ENCODE assay signal across 15 cellular contexts in the genomic region with DNA sequence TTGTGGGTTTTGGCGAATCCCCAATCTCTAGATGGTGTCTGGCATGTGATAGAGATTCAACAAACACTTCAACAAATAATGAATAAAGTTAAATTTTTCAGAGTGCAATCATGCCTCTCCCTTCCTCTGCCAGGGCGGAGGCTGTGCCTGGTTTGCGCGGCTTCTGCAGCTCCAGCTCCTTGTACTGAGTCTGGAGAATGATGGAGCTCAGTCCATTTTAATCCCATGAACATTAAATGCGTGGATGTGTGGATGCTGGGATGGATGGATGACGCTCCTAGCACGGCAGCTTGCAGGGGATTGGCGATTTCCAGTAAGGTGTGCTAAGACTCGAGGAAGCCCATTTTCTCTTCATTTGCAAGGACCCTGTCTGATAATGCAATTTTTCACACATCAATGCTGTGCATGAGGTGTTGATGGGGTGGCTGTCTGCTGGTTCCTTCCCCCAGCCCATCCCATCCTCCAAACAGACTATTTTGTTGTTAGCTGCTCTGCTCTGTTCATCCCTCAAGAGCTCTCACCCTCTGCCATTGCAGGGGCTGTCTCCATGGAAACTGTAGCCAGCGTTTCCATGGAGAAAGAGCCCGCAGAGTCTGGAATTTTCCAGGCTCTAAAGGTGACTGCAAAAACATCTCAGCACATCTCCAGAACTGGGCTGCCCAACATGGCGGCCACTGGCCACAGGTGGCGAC.
DNase-seq lines count a peak whose midpoint lies in the region; ATAC-seq lines count a peak whose summit lies in the region.
"Had no signal": no experiment of that assay in that cellular context is flagged by ENCODE, and none has a peak within 500 bp of the region (broad histone marks: within the 10 kb centered on the region; RNA-seq: fewer than 3 reads in every experiment).

No MANE protein-coding gene starts in this region.

- peak overlapping the region; percentile 74 for H3K27ac ChIP-seq in angular gyrus (ENCODE audit: low read depth, low read length)
- H3K27ac ChIP-seq: BLaER1 treated with 17β-estradiol and CSF1 and Interleukin-3, amounts not matched to agents 10 nM and 100 nM; KMS-11; PC-9 had no signal

- DNase-seq in NCI-H1417 (lab: John Stamatoyannopoulos, UW) = peak in 2 of 3 experiments; percentile 5 to 50
- no peak for DNase-seq in NCI-H1417 treated with DMSO at 0.1 percent for 48 hours (lab: John Stamatoyannopoulos, UW)
- peak; percentile 66 for DNase-seq in left kidney (ENCODE audit: low read depth, low spot score)
- peak; percentile 57 for DNase-seq in superior temporal gyrus (ENCODE audit: extremely low spot score)
- DNase-seq in RKO (ENCODE audit: low spot score) = no peak
- DNase-seq in DMS114 treated with DMSO at 0.1 percent for 48 hours (lab: John Stamatoyannopoulos, UW; ENCODE audit: unreplicated experiment) = no peak
- DNase-seq: CD8-positive, alpha-beta memory T cell; HFFc6; NCI-H187; NCI-H2171; PC-9 had no signal

- ATAC-seq in GM21576 (IDR thresholded peaks at IDR 0.05; ENCODE audit: unreplicated experiment) = no peak

Comparison
In these comparisons a context has a peak if more than half of its experiments do, and no peak if none do; other contexts are left out.
1. DNase-seq: peak in NCI-H1417 (2 of 3), left kidney (single experiment) and superior temporal gyrus (single experiment); none in NCI-H1417 treated with DMSO at 0.1 percent for 48 hours (single experiment), RKO (single experiment) and DMS114 treated with DMSO at 0.1 percent for 48 hours (single experiment).